4 cellular contexts compared by ENCODE assay signal in the genomic region with DNA sequence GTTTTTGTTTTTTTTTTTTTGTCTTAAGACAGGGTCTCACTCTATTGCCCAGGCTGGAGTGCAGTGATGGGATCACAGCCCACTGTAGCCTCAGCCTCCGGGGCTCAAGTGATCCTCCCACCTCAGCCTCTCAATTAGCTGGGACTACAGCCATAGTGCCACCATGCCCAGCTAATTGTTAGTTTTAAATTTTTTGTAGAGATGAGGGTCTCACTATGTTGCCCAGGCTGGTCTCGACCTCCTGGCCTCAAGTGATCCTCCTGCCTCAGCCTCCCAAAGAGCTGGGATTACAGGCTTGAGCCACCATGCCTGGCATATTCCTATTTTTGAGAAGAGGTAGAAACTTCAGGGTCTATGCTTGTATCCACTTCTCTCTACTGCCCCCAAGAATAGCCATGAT. TPM values are rescaled to one million over a fixed set of nuclear protein-coding genes. Genes with fewer than 3 reads are reported as not detected.
"Had no signal": no experiment of that assay in that cellular context is flagged by ENCODE, and none has a peak within 500 bp of the region (broad histone marks: within the 10 kb centered on the region; RNA-seq: fewer than 3 reads in every experiment).

No MANE protein-coding gene starts in this region.

RNA-seq across cellular contexts. Expression of a gene that starts 8.3 kb away (rescaled TPM):
- total RNA-seq: H4 had no signal
- polyA plus RNA-seq: IgD-negative memory B cell had no signal

RNA-seq across cellular contexts. Expression of a gene that starts 34.8 kb away (rescaled TPM):
- total RNA-seq: H4, H7, HT-29 had no signal
- polyA plus RNA-seq: IgD-negative memory B cell had no signal
